ENCODE assay signal across 1 cellular context in genomic region chr13:110354715-110355473, GRCh38.
A peak's percentile ranks its signal among the peaks of the same experiment; 100 is the strongest.
TF ChIP-seq lines count a peak whose summit lies in the region.

No MANE protein-coding gene starts in this region.

TF ChIP-seq in K562, 482 proteins besides CTCF, POLR2A, EP300 and RAD21 (continued from another document):
- TF ChIP-seq ARID4B (CRISPR knock-in tag; IDR thresholded peaks at IDR 0.05) (no peak), CBFA2T3 (IDR thresholded peaks at IDR 0.05) (peak; percentile 52), TAF9B (IDR thresholded peaks at IDR 0.05; ENCODE audit: partially characterized antibody) (no peak), CBFA2T2 (conservative IDR thresholded peaks at IDR 0.05) (peak; percentile 45), ZNF282 (CRISPR knock-in tag; IDR thresholded peaks at IDR 0.05) (no peak), ZBED1 (IDR thresholded peaks at IDR 0.05) (no peak), THRA (IDR thresholded peaks at IDR 0.05) (no peak), SRSF9 (IDR thresholded peaks at IDR 0.05; ENCODE audit: borderline replicate concordance, low read depth, low read length) (no peak), FOXM1 (IDR thresholded peaks at IDR 0.05; ENCODE audit: low read depth) (no peak), FOXM1 (CRISPR knock-in tag; IDR thresholded peaks at IDR 0.05; ENCODE audit: low read depth) (no peak), HDAC6 (IDR thresholded peaks at IDR 0.05; ENCODE audit: low read depth, low read length) (no peak)
